ENCODE assay signal across 2 cellular contexts in the genomic region with DNA sequence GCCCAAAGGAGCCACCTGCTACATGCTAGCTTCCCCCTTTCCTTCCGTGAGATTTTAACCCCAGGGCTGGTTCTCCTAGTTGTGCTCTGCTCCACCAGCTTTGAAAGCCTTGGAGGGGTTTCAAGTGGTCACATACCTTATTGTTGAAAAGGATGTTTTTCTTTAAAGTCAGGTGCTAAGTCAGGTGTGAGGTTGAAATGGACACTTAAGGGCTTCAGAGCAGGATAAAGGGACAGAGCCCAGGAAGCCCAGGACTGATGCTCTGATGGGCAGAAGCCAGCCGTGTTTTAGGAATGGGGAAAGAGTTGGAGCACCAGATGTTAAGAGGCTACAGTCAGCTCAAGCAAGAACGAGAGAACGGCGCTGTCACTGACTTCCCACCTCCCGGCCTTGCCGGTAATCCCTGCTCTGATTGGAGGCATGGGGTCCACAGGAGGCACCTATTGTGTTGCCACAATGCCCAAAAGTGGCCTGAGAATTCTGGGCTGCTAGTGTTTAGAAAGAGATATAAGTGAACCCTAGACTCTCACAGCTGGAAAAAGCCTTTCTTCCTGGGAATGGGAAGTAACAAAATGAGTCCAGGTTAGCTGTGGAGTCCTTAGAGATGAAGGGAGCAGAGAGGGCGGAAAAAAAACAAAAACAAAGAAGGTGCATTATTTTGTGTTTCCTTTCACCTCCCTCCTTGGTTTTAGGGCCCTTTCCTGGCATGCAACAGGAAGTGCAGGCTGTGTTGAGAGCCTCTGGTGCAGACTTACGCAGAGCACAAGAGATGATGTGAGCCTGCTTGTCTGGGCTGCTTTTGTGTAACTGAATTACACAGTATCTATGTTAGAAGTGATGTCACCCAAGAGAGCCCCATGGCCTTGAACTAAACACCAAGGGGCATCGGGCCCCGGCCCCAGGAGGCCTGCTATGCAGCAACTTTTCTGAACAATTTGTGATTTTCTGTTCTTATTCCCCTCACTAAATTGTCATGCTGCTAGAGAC.
TF ChIP-seq lines count a peak whose summit lies in the region.

No MANE protein-coding gene starts in this region.

TF ChIP-seq in GM23338, 12 proteins besides CTCF, POLR2A, EP300 and RAD21 (continued from another document):
- no peak for TF ChIP-seq STAT1 (IDR thresholded peaks at IDR 0.05; ENCODE audit: unreplicated experiment)
- TF ChIP-seq JUNB (IDR thresholded peaks at IDR 0.05; ENCODE audit: unreplicated experiment) = no peak

TF ChIP-seq in WTC11, 78 proteins besides CTCF, POLR2A, EP300 and RAD21:
- TF ChIP-seq, protein P1, sequence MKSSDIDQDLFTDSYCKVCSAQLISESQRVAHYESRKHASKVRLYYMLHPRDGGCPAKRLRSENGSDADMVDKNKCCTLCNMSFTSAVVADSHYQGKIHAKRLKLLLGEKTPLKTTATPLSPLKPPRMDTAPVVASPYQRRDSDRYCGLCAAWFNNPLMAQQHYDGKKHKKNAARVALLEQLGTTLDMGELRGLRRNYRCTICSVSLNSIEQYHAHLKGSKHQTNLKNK (CRISPR knock-in tag; IDR thresholded peaks at IDR 0.05) = no peak
- TF ChIP-seq, protein P2, sequence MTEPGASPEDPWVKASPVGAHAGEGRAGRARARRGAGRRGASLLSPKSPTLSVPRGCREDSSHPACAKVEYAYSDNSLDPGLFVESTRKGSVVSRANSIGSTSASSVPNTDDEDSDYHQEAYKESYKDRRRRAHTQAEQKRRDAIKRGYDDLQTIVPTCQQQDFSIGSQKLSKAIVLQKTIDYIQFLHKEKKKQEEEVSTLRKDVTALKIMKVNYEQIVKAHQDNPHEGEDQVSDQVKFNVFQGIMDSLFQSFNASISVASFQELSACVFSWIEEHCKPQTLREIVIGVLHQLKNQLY (CRISPR knock-in tag; IDR thresholded peaks at IDR 0.05) = no peak
- TF ChIP-seq SMAD3 (CRISPR knock-in tag; IDR thresholded peaks at IDR 0.05; ENCODE audit: borderline replicate concordance) (no peak), CREB1 (CRISPR knock-in tag; IDR thresholded peaks at IDR 0.05) (no peak), ZNF263 (CRISPR knock-in tag; IDR thresholded peaks at IDR 0.05; ENCODE audit: low read depth) (no peak), EMX1 (CRISPR knock-in tag; IDR thresholded peaks at IDR 0.05) (no peak), TEAD4 (CRISPR knock-in tag; IDR thresholded peaks at IDR 0.05) (no peak), IRF2 (CRISPR knock-in tag; IDR thresholded peaks at IDR 0.05; ENCODE audit: borderline replicate concordance, low read depth) (no peak), ZNF396 (CRISPR knock-in tag; IDR thresholded peaks at IDR 0.05; ENCODE audit: borderline replicate concordance) (no peak), GTF2I (CRISPR knock-in tag; conservative IDR thresholded peaks at IDR 0.05) (no peak), NR2C2 (CRISPR knock-in tag; IDR thresholded peaks at IDR 0.05) (no peak), SP1 (CRISPR knock-in tag; conservative IDR thresholded peaks at IDR 0.05) (no peak), JUN (CRISPR knock-in tag; IDR thresholded peaks at IDR 0.05) (no peak)
- TF ChIP-seq, protein P3, sequence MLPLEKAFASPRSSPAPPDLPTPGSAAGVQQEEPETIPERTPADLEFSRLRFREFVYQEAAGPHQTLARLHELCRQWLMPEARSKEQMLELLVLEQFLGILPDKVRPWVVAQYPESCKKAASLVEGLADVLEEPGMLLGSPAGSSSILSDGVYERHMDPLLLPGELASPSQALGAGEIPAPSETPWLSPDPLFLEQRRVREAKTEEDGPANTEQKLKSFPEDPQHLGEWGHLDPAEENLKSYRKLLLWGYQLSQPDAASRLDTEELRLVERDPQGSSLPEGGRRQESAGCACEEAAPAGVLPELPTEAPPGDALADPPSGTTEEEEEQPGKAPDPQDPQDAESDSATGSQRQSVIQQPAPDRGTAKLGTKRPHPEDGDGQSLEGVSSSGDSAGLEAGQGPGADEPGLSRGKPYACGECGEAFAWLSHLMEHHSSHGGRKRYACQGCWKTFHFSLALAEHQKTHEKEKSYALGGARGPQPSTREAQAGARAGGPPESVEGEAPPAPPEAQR (CRISPR knock-in tag; IDR thresholded peaks at IDR 0.05) = no peak
- TF ChIP-seq, protein P4, sequence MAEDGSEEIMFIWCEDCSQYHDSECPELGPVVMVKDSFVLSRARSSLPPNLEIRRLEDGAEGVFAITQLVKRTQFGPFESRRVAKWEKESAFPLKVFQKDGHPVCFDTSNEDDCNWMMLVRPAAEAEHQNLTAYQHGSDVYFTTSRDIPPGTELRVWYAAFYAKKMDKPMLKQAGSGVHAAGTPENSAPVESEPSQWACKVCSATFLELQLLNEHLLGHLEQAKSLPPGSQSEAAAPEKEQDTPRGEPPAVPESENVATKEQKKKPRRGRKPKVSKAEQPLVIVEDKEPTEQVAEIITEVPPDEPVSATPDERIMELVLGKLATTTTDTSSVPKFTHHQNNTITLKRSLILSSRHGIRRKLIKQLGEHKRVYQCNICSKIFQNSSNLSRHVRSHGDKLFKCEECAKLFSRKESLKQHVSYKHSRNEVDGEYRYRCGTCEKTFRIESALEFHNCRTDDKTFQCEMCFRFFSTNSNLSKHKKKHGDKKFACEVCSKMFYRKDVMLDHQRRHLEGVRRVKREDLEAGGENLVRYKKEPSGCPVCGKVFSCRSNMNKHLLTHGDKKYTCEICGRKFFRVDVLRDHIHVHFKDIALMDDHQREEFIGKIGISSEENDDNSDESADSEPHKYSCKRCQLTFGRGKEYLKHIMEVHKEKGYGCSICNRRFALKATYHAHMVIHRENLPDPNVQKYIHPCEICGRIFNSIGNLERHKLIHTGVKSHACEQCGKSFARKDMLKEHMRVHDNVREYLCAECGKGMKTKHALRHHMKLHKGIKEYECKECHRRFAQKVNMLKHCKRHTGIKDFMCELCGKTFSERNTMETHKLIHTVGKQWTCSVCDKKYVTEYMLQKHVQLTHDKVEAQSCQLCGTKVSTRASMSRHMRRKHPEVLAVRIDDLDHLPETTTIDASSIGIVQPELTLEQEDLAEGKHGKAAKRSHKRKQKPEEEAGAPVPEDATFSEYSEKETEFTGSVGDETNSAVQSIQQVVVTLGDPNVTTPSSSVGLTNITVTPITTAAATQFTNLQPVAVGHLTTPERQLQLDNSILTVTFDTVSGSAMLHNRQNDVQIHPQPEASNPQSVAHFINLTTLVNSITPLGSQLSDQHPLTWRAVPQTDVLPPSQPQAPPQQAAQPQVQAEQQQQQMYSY (CRISPR knock-in tag; IDR thresholded peaks at IDR 0.05) = no peak
